ENCODE assay signal across 8 cellular contexts in the genomic region with DNA sequence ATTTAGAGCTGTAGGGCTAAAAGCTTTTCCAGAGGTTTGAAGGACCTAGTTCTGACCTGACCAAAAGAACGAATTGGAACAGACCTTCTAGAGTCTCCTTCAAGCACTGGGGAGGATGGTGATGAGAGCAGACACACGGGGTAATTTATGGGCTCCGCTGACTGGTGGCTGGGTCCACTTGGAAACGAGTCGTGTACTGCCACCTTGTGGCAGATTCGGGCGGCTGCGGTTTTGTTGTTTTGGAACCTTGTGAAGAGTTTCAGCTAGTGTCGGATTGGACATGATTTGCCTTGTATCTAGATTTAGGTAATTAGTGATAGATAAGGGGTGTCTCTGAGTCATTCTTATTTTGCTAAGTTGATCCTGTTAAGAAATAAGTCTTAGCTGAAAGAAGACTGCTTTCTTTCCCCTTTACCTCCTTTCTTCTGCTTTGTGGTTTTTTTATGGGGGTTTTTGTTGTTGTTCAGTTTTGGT.
DNase-seq lines count a peak whose midpoint lies in the region; ATAC-seq and TF ChIP-seq lines count a peak whose summit lies in the region.

No MANE protein-coding gene starts in this region.

- intact Hi-C loops in left colon (cut with DNase I, micrococcal nuclease), result loop anchor here in 1 of 2 donors (10.0 kb wide), 1 partner anchor 423 kb away; no protein-coding TSS in a partner anchor

- POLR2A ChIA-PET in HEK293T (lab: Yijun Ruan, JAX), result no interaction called here

- DNase-seq in AG20443 (ENCODE audit: low spot score), result peak; percentile 87
- DNase-seq in HEK293T (ENCODE audit: extremely low spot score), result peak; percentile 64
- DNase-seq in NCI-H524 (lab: John Stamatoyannopoulos, UW), result peak; percentile 78 to 93
- peak; percentile 68 to 79 for DNase-seq in activated CD4-positive, alpha-beta T cell treated with anti-CD3 and anti-CD28 coated beads for 4 hours
- peak; percentile 82 for DNase-seq in cerebellum (ENCODE audit: low spot score)
- DNase-seq in left colon, result peak; percentile 68 to 82
- peak; percentile 75 for DNase-seq in stimulated activated CD4-positive, alpha-beta T cell treated with anti-CD3 and anti-CD28 coated beads, Interleukin-4, amount 100 ng/mL, for 1 hour

- CTCF ChIA-PET in HEK293T (lab: Yijun Ruan, JAX), result interaction anchor here (0.6 to 1.4 kb wide), 14 partner anchors 14 to 482 kb away, joined by 3 to 5 read pairs (median 3); no protein-coding TSS in a partner anchor

- ATAC-seq in left colon (peak; percentile 52), HG03469 (IDR thresholded peaks at IDR 0.05; ENCODE audit: unreplicated experiment) (no peak)

TF ChIP-seq in HEK293T, 16 proteins besides CTCF, POLR2A, EP300 and RAD21:
- TF ChIP-seq, protein P1, sequence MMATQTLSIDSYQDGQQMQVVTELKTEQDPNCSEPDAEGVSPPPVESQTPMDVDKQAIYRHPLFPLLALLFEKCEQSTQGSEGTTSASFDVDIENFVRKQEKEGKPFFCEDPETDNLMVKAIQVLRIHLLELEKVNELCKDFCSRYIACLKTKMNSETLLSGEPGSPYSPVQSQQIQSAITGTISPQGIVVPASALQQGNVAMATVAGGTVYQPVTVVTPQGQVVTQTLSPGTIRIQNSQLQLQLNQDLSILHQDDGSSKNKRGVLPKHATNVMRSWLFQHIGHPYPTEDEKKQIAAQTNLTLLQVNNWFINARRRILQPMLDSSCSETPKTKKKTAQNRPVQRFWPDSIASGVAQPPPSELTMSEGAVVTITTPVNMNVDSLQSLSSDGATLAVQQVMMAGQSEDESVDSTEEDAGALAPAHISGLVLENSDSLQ (IDR thresholded peaks at IDR 0.05), result peak; percentile 95
- TF ChIP-seq TARDBP (IDR thresholded peaks at IDR 0.05), result no peak
